13 cellular contexts compared by ENCODE assay signal in the genomic region with DNA sequence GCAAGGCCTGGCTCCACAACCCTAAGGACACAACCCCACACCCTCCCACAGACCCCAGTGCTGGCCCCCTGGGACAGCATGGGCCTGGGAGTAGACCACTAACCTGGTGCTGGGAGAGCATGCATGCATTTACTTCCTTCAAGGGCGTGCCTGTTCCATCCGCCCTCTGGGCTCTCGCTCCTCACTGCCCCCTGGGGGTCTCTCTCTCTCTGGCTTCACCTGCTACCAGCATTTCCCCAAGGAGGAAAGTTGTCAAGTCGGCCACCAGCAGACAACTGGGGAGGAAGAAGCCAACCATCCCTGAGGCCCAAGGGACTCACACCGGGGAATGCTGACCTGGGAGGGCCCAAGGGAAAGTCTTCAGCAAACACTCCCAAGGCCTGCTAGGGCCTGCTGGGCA. TPM values are rescaled to one million over a fixed set of nuclear protein-coding genes. Genes with fewer than 3 reads are reported as not detected.
A peak's percentile ranks its signal among the peaks of the same experiment; 100 is the strongest.
DNase-seq lines count a peak whose midpoint lies in the region; ATAC-seq and TF ChIP-seq lines count a peak whose summit lies in the region.
"Had no signal": no experiment of that assay in that cellular context is flagged by ENCODE, and none has a peak within 500 bp of the region (broad histone marks: within the 10 kb centered on the region; RNA-seq: fewer than 3 reads in every experiment).

No MANE protein-coding gene starts in this region.

- peaks cover 18% of the 10 kb centered on the region for H3K4me1 ChIP-seq in OCI-LY1 (ENCODE audit: insufficient read depth, low read length, severe bottlenecking)

- peaks cover 19% of the 10 kb centered on the region for H3K79me2 ChIP-seq in OCI-LY1 (ENCODE audit: insufficient read depth, low read length)

- H3K27me3 Mint-ChIP-seq in activated CD4-positive, alpha-beta T cell treated with anti-CD3 and anti-CD28 coated beads, Interleukin-2, amount 10 ng/mL, durations not matched to agents 7 days and 5 days = no peaks in the 10 kb centered on the region
- H3K27me3 Mint-ChIP-seq in type B pancreatic cell = peaks cover 11% of the 10 kb centered on the region

- no peaks in the 10 kb centered on the region for H3K9me3 Mint-ChIP-seq in activated CD4-positive, alpha-beta T cell treated with anti-CD3 and anti-CD28 coated beads, Interleukin-2, amount 10 ng/mL, durations not matched to agents 7 days and 5 days
- no peaks in the 10 kb centered on the region for H3K9me3 Mint-ChIP-seq in type B pancreatic cell

- peaks cover 48% of the 10 kb centered on the region for H3K4me1 Mint-ChIP-seq in activated CD4-positive, alpha-beta T cell treated with anti-CD3 and anti-CD28 coated beads, Interleukin-2, amount 10 ng/mL, durations not matched to agents 7 days and 5 days
- H3K4me1 Mint-ChIP-seq in type B pancreatic cell (ENCODE audit: unreplicated experiment) = peaks cover 22% of the 10 kb centered on the region

- H3K4me2 ChIP-seq in OCI-LY1 (ENCODE audit: low read length) = no peak overlapping the region

- H3K4me3 ChIP-seq in OCI-LY1 (ENCODE audit: low read depth, low read length, poor library complexity, severe bottlenecking) (no peak overlapping the region), epithelial cell of proximal tubule (ENCODE audit: low read depth, low read length) (no peak overlapping the region)

- H3K27ac ChIP-seq in OCI-LY1 (ENCODE audit: low read depth, low read length, poor library complexity, severe bottlenecking) = no peak overlapping the region
- H3K27ac ChIP-seq: C4-2B had no signal

- no peaks in the 10 kb centered on the region for H4K20me1 ChIP-seq in OCI-LY1 (ENCODE audit: insufficient read depth, low read length)

- H3K4me3 Mint-ChIP-seq in activated CD4-positive, alpha-beta T cell treated with anti-CD3 and anti-CD28 coated beads, Interleukin-2, amount 10 ng/mL, durations not matched to agents 7 days and 5 days = no peak overlapping the region
- no peak overlapping the region for H3K4me3 Mint-ChIP-seq in type B pancreatic cell

- ATAC-seq in stimulated activated naive CD8-positive, alpha-beta T cell treated with anti-CD3 and anti-CD28 coated beads, Interleukin-15, Interleukin-2, amounts not matched to agents 100 U/mL and 50 U/mL, for 24 hours = no peak

- no peak overlapping the region for H2AFZ ChIP-seq in OCI-LY1 (ENCODE audit: low read length)

- POLR2A ChIA-PET in activated CD4-positive, alpha-beta T cell treated with anti-CD3 and anti-CD28 coated beads, Interleukin-2, amount 10 ng/mL, durations not matched to agents 7 days and 5 days (lab: Charles Lee) = no interaction called here

- peaks cover 31% of the 10 kb centered on the region for H3K36me3 Mint-ChIP-seq in activated CD4-positive, alpha-beta T cell treated with anti-CD3 and anti-CD28 coated beads, Interleukin-2, amount 10 ng/mL, durations not matched to agents 7 days and 5 days (ENCODE audit: low read depth)
- H3K36me3 Mint-ChIP-seq in type B pancreatic cell = peaks cover 3% of the 10 kb centered on the region

- TF ChIP-seq CTCF in OCI-LY1 (IDR thresholded peaks at IDR 0.05; ENCODE audit: low read length) (peak; percentile 48), epithelial cell of proximal tubule (conservative IDR thresholded peaks at IDR 0.05; ENCODE audit: low read depth, low read length) (peak; percentile 29), type B pancreatic cell (conservative IDR thresholded peaks at IDR 0.05) (peak; percentile 60)

- H3K9ac ChIP-seq in OCI-LY1 (ENCODE audit: low read length) = no peak overlapping the region

- CTCF ChIA-PET in activated CD4-positive, alpha-beta T cell treated with anti-CD3 and anti-CD28 coated beads, Interleukin-2, amount 10 ng/mL, durations not matched to agents 7 days and 5 days (lab: Charles Lee) = interaction anchor here (1.0 kb wide), 1 partner anchor 72 kb away, joined by 3 read pairs; no protein-coding TSS in a partner anchor

- no peak for DNase-seq in activated CD4-positive, alpha-beta T cell treated with anti-CD3 and anti-CD28 coated beads, Interleukin-2, amount 10 ng/mL, durations not matched to agents 7 days and 5 days
- no peak for DNase-seq in activated CD4-positive, alpha-beta T cell treated with anti-CD3 and anti-CD28 coated beads for 1 hour
- no peak for DNase-seq in epithelial cell of proximal tubule (ENCODE audit: low read depth)
- no peak for DNase-seq in type B pancreatic cell (ENCODE audit: extremely low spot score, unreplicated experiment)
- DNase-seq in NCI-H226 = no peak
- no peak for DNase-seq in stimulated activated naive CD8-positive, alpha-beta T cell treated with anti-CD3 and anti-CD28 coated beads, Interleukin-15, Interleukin-2, amounts not matched to agents 100 U/mL and 50 U/mL, for 24 hours
- DNase-seq in NCI-H510A treated with DMSO at 0.1 percent for 48 hours (lab: John Stamatoyannopoulos, UW) = no peak
- DNase-seq: activated gamma-delta T cell treated with Interleukin-2 at 50 U/mL for 16 hours; hypothalamus; NK-92 treated with Interleukin-12 subunit alpha and Interleukin-12 subunit beta, amount 100 ng/mL, for 24 hours; stimulated activated naive CD4-positive, alpha-beta T cell had no signal

- H3K27me3 ChIP-seq in OCI-LY1 (ENCODE audit: insufficient read depth, low read length) = no peaks in the 10 kb centered on the region

- H3K27ac Mint-ChIP-seq in activated CD4-positive, alpha-beta T cell treated with anti-CD3 and anti-CD28 coated beads, Interleukin-2, amount 10 ng/mL, durations not matched to agents 7 days and 5 days = peak overlapping the region; percentile 9
- H3K27ac Mint-ChIP-seq in type B pancreatic cell = no peak overlapping the region

- H3K9me3 ChIP-seq in OCI-LY1 (ENCODE audit: low read length) = no peaks in the 10 kb centered on the region

- H3K36me3 ChIP-seq in OCI-LY1 (ENCODE audit: insufficient read depth, low read length) = peaks cover 88% of the 10 kb centered on the region

- H3K9me2 ChIP-seq in OCI-LY1 (ENCODE audit: low read depth, low read length) = no peaks in the 10 kb centered on the region

- no peaks in the 10 kb centered on the region for H3F3A ChIP-seq in OCI-LY1 (ENCODE audit: insufficient read depth, low read length)

RNA-seq across cellular contexts. Expression of a gene that starts 6.5 kb away (rescaled TPM):
- 10 to 100 TPM; 51.8 to 56.6 TPM for total RNA-seq in activated CD4-positive, alpha-beta T cell treated with anti-CD3 and anti-CD28 coated beads, Interleukin-2, amount 10 ng/mL, durations not matched to agents 7 days and 5 days
- total RNA-seq in epithelial cell of proximal tubule = 16.1 and 25.5 TPM in 2 replicates
- 7.1 and 16.5 TPM in 2 replicates for total RNA-seq in type B pancreatic cell (ENCODE audit: low replicate concordance)
